In genomic region chr7:151137076-151137611, GRCh38 we compare ENCODE assay signal across 25 cellular contexts. TPM values are rescaled to one million over a fixed set of nuclear protein-coding genes. Genes with fewer than 3 reads are reported as not detected.
DNase-seq lines count a peak whose midpoint lies in the region; ATAC-seq and TF ChIP-seq lines count a peak whose summit lies in the region.
"Had no signal": no experiment of that assay in that cellular context is flagged by ENCODE, and none has a peak within 500 bp of the region (broad histone marks: within the 10 kb centered on the region; RNA-seq: fewer than 3 reads in every experiment).

No MANE protein-coding gene starts in this region.

- CTCF ChIA-PET in SK-N-SH (lab: Yijun Ruan, JAX), result interaction anchor here (0.9 to 10.0 kb wide), 7 partner anchors 9 to 107 kb away, joined by 3 to 73 read pairs (median 10); partner anchors contain the start of gene GBX1

- no peaks in the 10 kb centered on the region for H3K9me3 Mint-ChIP-seq in chondrocyte (ENCODE audit: low read depth)
- H3K9me3 Mint-ChIP-seq: T-helper 1 cell treated with Interleukin-12 subunit alpha and Interleukin-12 subunit beta and Interleukin-4 antibody, amounts not matched to agents 30 μg/mL and 1 μg/mL, for 36 hours had no signal

- H3K36me3 ChIP-seq in SK-N-SH (replicated peaks in 1 of 2; ENCODE audit: control insufficient read depth in 1 of 2, insufficient read depth in 2 of 2, low read length in 1 of 2) (peaks cover 9 to 93% of the 10 kb centered on the region in 2 experiments), spleen (peaks cover 0 to 100% (median 48%) of the 10 kb centered on the region in 6 donors)

- no peak overlapping the region for H3K27ac ChIP-seq in SK-N-SH (ENCODE audit: low read depth in 2 of 2, low read length in 1 of 2)
- H3K27ac ChIP-seq in spleen, result no peak overlapping the region
- H3K27ac ChIP-seq: esophagus squamous epithelium had no signal

- no peak overlapping the region for H3K9ac ChIP-seq in SK-N-SH

- H3K27me3 ChIP-seq in SK-N-SH (ENCODE audit: insufficient read depth), result no peaks in the 10 kb centered on the region
- H3K27me3 ChIP-seq in spleen (replicated peaks in 1 of 7), result no peaks in the 10 kb centered on the region
- H3K27me3 ChIP-seq: esophagus squamous epithelium had no signal

- TF ChIP-seq EP300 in SK-N-SH (IDR thresholded peaks at IDR 0.05; ENCODE audit: borderline replicate concordance in 1 of 2, low read depth in 1 of 2, low read length in 1 of 2), result no peak

- 95% methylated on average over 21 of the region's 21 CpGs for WGBS in SK-N-SH (ENCODE audit: low lambda C conversion rate)
- WGBS in spleen, 5 donors, result 85 to 93% (median 88%) methylated on average over 19 to 21 of the region's 21 CpGs

- DNase-seq in SK-N-SH, result peak; percentile 54
- peak; percentile 84 for DNase-seq in chondrocyte (ENCODE audit: low spot score)
- DNase-seq in left kidney (ENCODE audit: low read depth, low spot score), result peak; percentile 66
- peak; percentile 74 for DNase-seq in spleen
- DNase-seq in DMS79 (lab: John Stamatoyannopoulos, UW), result no peak
- DNase-seq: activated CD8-positive, alpha-beta memory T cell treated with anti-CD3 and anti-CD28 coated beads for 24 hours; Calu3; effector CD8-positive, alpha-beta T cell; esophagus squamous epithelium; GDM1; KG1; naive B cell; NCI-H2029; SHP77 treated with DMSO at 0.1 percent for 48 hours; substantia nigra had no signal

- peaks cover 31% of the 10 kb centered on the region for H3K36me3 Mint-ChIP-seq in chondrocyte (ENCODE audit: low read depth)
- H3K36me3 Mint-ChIP-seq: naive B cell had no signal

- no peak overlapping the region for H3K4me3 ChIP-seq in SK-N-SH (ENCODE audit: low read depth in 2 of 2, low read length in 1 of 2)
- H3K4me3 ChIP-seq in spleen, result no peak overlapping the region
- H3K4me3 ChIP-seq: esophagus squamous epithelium had no signal

- intact Hi-C loops in spleen (cut with DNase I; ENCODE audit: low total_unique reads), result no loop called here

- no peak overlapping the region for H3K4me2 ChIP-seq in SK-N-SH

- no peaks in the 10 kb centered on the region for H3K4me1 Mint-ChIP-seq in chondrocyte (ENCODE audit: low read depth)
- H3K4me1 Mint-ChIP-seq: naive B cell had no signal

- no peaks in the 10 kb centered on the region for H4K20me1 ChIP-seq in SK-N-SH (ENCODE audit: insufficient read depth)

- TF ChIP-seq RAD21 in SK-N-SH (IDR thresholded peaks at IDR 0.05; ENCODE audit: low read length), result no peak

- no peak for ATAC-seq in SK-N-SH treated with all-trans-retinoic acid at 6 μM for 48 hours
- ATAC-seq in GM18861 (IDR thresholded peaks at IDR 0.05; ENCODE audit: unreplicated experiment), result no peak
- ATAC-seq in HG03521 (IDR thresholded peaks at IDR 0.05; ENCODE audit: unreplicated experiment), result no peak

- H3K79me2 ChIP-seq in SK-N-SH (ENCODE audit: insufficient read depth), result no peaks in the 10 kb centered on the region

- no peak overlapping the region for H2AFZ ChIP-seq in SK-N-SH (ENCODE audit: low read depth)

- TF ChIP-seq CTCF in SK-N-SH (IDR thresholded peaks at IDR 0.05), result no peak
- no peak for TF ChIP-seq CTCF in chondrocyte (IDR thresholded peaks at IDR 0.05)
- no peak for TF ChIP-seq CTCF in spleen (IDR thresholded peaks at IDR 0.05 in 8 of 11, conservative IDR thresholded peaks at IDR 0.05 in 3 of 11)

- H3K9me2 ChIP-seq in SK-N-SH, result no peaks in the 10 kb centered on the region

- no peak overlapping the region for H3K4me3 Mint-ChIP-seq in chondrocyte (ENCODE audit: unreplicated experiment)
- H3K4me3 Mint-ChIP-seq: naive B cell; T-helper 1 cell treated with Interleukin-12 subunit alpha and Interleukin-12 subunit beta and Interleukin-4 antibody, amounts not matched to agents 30 μg/mL and 1 μg/mL, for 36 hours had no signal

- no peaks in the 10 kb centered on the region for H3F3A ChIP-seq in SK-N-SH (replicated peaks; ENCODE audit: insufficient read depth)

- H3K27me3 Mint-ChIP-seq in chondrocyte (ENCODE audit: low read depth), result no peaks in the 10 kb centered on the region
- H3K27me3 Mint-ChIP-seq: progenitor cell of endocrine pancreas had no signal

- POLR2A ChIA-PET in SK-N-SH (lab: Yijun Ruan, JAX), result no interaction called here

- no peak overlapping the region for H3K27ac Mint-ChIP-seq in chondrocyte (ENCODE audit: unreplicated experiment)
- H3K27ac Mint-ChIP-seq: progenitor cell of endocrine pancreas; T-helper 1 cell treated with Interleukin-12 subunit alpha and Interleukin-12 subunit beta and Interleukin-4 antibody, amounts not matched to agents 30 μg/mL and 1 μg/mL, for 36 hours had no signal

- H3K4me1 ChIP-seq in SK-N-SH (ENCODE audit: control insufficient read depth in 1 of 2, insufficient read depth in 2 of 2, low read depth in 1 of 2, low read length in 1 of 2), result peaks cover 0 to 24% of the 10 kb centered on the region in 2 experiments; a peak in 1 of 4 replicates
- H3K4me1 ChIP-seq in spleen, result peaks cover 0 to 11% (median 2%) of the 10 kb centered on the region in 6 donors
- H3K4me1 ChIP-seq: esophagus squamous epithelium had no signal

- TF ChIP-seq POLR2A in spleen (IDR thresholded peaks at IDR 0.05), result no peak

- H3K9me3 ChIP-seq in SK-N-SH (no peaks in the 10 kb centered on the region), spleen (no peaks in the 10 kb centered on the region)
- H3K9me3 ChIP-seq: esophagus squamous epithelium had no signal

TF ChIP-seq in SK-N-SH, 30 proteins besides CTCF, POLR2A, EP300 and RAD21 (continues in another document):
- no peak for TF ChIP-seq RFX5 (IDR thresholded peaks at IDR 0.05; ENCODE audit: low read length)
- TF ChIP-seq USF2 (IDR thresholded peaks at IDR 0.05; ENCODE audit: borderline replicate concordance, low read depth, low read length), result no peak
- no peak for TF ChIP-seq TEAD4 (IDR thresholded peaks at IDR 0.05; ENCODE audit: borderline replicate concordance, insufficient read depth)

TF ChIP-seq in SK-N-SH treated with all-trans-retinoic acid at 6 μM for 48 hours, 23 proteins besides CTCF, POLR2A, EP300 and RAD21 (continues in another document):
- no peak for TF ChIP-seq CREB5 (CRISPR knock-in tag; IDR thresholded peaks at IDR 0.05; ENCODE audit: low read depth)
- TF ChIP-seq ISL1 (CRISPR knock-in tag; IDR thresholded peaks at IDR 0.05), result no peak
- TF ChIP-seq GLIS3 (CRISPR knock-in tag; IDR thresholded peaks at IDR 0.05), result no peak
- no peak for TF ChIP-seq ZNF8 (CRISPR knock-in tag; IDR thresholded peaks at IDR 0.05)
- no peak for TF ChIP-seq ZFP3 (CRISPR knock-in tag; IDR thresholded peaks at IDR 0.05)
- TF ChIP-seq TCF4 (CRISPR knock-in tag; IDR thresholded peaks at IDR 0.05; ENCODE audit: borderline replicate concordance), result no peak
- no peak for TF ChIP-seq OSR1 (CRISPR knock-in tag; IDR thresholded peaks at IDR 0.05)
- no peak for TF ChIP-seq ARNTL (CRISPR knock-in tag; IDR thresholded peaks at IDR 0.05; ENCODE audit: borderline replicate concordance, low read depth)
- TF ChIP-seq PPARA (CRISPR knock-in tag; IDR thresholded peaks at IDR 0.05; ENCODE audit: borderline replicate concordance), result no peak
- no peak for TF ChIP-seq ZNF70 (CRISPR knock-in tag; IDR thresholded peaks at IDR 0.05)
- no peak for TF ChIP-seq BACH2 (CRISPR knock-in tag; IDR thresholded peaks at IDR 0.05; ENCODE audit: borderline replicate concordance)

RNA-seq across cellular contexts. Expression of gene GBX1, which starts 30.4 kb away (rescaled TPM):
- polyA plus RNA-seq in SK-N-SH (2012; rRNA removed) (not detected in 2 replicates), spleen (not detected)
- polyA plus RNA-seq in SK-N-SH (2012; cell fraction: cytosol; rRNA removed), result not detected in 2 replicates
- polyA plus RNA-seq in SK-N-SH (2012; cell fraction: nucleus; rRNA removed), result not detected in 2 replicates
- total RNA-seq in chondrocyte (not detected in 3 replicates), spleen (not detected)
- total RNA-seq: Calu3, esophagus squamous epithelium, glomerular endothelial cell, lung microvascular endothelial cell, NCI-H460 had no signal
- polyA plus RNA-seq: BJ had no signal

RNA-seq across cellular contexts. Expression of gene ASB10, which starts 49.9 kb away (rescaled TPM):
- polyA plus RNA-seq in SK-N-SH (2012; rRNA removed) (not detected in 2 replicates), spleen (not detected)
- not detected in 2 replicates for polyA plus RNA-seq in SK-N-SH (2012; cell fraction: cytosol; rRNA removed)
- not detected in 2 replicates for polyA plus RNA-seq in SK-N-SH (2012; cell fraction: nucleus; rRNA removed)
- total RNA-seq in chondrocyte (not detected in 3 replicates), spleen (not detected)
- total RNA-seq: A172, Calu3, esophagus squamous epithelium, glomerular endothelial cell, lung microvascular endothelial cell, NCI-H460, progenitor cell of endocrine pancreas had no signal
- polyA plus RNA-seq: BJ had no signal

RNA-seq across cellular contexts. Expression of gene AGAP3, which starts 50.9 kb away (rescaled TPM):
- 108 and 126 TPM in 2 replicates for polyA plus RNA-seq in SK-N-SH (2012; rRNA removed)
- polyA plus RNA-seq in SK-N-SH (2012; cell fraction: cytosol; rRNA removed), result 61.7 and 84.8 TPM in 2 replicates
- 361 and 701 TPM in 2 replicates for polyA plus RNA-seq in SK-N-SH (2012; cell fraction: nucleus; rRNA removed)
- 77.8 to 116 TPM (median 91.4 TPM) in 3 replicates for total RNA-seq in chondrocyte
- total RNA-seq in spleen, result 10 to 100 TPM; 43.2 to 94.4 (median 73.0) TPM
- polyA plus RNA-seq in spleen, result 10 to 100 TPM; 21.8 to 79.1 (median 51.2) TPM

RNA-seq across cellular contexts. Expression of gene TMUB1, which starts 53.9 kb away (rescaled TPM):
- 37.8 and 60.6 TPM in 2 replicates for polyA plus RNA-seq in SK-N-SH (2012; rRNA removed)
- polyA plus RNA-seq in SK-N-SH (2012; cell fraction: cytosol; rRNA removed), result 21.7 and 37.0 TPM in 2 replicates
- 58.0 and 66.2 TPM in 2 replicates for polyA plus RNA-seq in SK-N-SH (2012; cell fraction: nucleus; rRNA removed)
- 31.2 to 43.2 TPM (median 33.2 TPM) in 3 replicates for total RNA-seq in chondrocyte
- total RNA-seq in spleen, result 10 to 100 TPM; 27.1 to 47.8 (median 38.2) TPM
- polyA plus RNA-seq in spleen, result 10 to 100 TPM; 43.0 to 73.4 (median 45.9) TPM

RNA-seq across cellular contexts. Expression of gene FASTK, which starts 56.5 kb away (rescaled TPM):
- 125 and 148 TPM in 2 replicates for polyA plus RNA-seq in SK-N-SH (2012; rRNA removed)
- polyA plus RNA-seq in SK-N-SH (2012; cell fraction: cytosol; rRNA removed), result 34.4 and 60.5 TPM in 2 replicates
- polyA plus RNA-seq in SK-N-SH (2012; cell fraction: nucleus; rRNA removed), result 699 and 1,159 TPM in 2 replicates
- 83.8 to 146 TPM (median 94.0 TPM) in 3 replicates for total RNA-seq in chondrocyte
- 100 to 1,000 TPM in 1 of 7 donors, 10 to 100 TPM in 6; 72.9 to 102 (median 77.6) TPM for total RNA-seq in spleen
- 100 to 1,000 TPM in 2 of 3 donors, 10 to 100 TPM in 1; 83.9 to 183 (median 136) TPM for polyA plus RNA-seq in spleen
